Comparison of ENCODE assay signal across 29 cellular contexts in the genomic region with DNA sequence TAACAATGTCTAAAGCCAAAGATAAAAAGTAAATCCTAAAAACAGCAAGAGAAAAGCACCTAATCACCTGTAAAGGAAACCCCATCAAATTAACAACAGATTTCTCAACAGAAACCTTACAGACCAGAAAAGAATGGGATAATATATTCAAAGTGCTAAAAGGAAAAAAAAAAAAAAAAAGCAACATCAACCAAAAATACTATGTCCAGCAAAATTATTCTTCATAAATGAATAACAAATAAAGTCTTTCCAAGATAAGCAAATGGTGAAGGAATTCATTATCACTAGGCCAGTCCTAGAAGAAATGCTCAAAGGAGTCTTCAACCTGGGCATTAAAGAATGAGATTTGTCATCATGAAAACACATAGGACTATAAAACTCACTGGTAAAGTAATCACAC.
"Had no signal": no experiment of that assay in that cellular context is flagged by ENCODE, and none has a peak within 500 bp of the region (broad histone marks: within the 10 kb centered on the region; RNA-seq: fewer than 3 reads in every experiment).

No MANE protein-coding gene starts in this region.

- H3K4me1 ChIP-seq: adrenal gland, ascending aorta, body of pancreas, breast epithelium had no signal

- H3K27ac ChIP-seq: adrenal gland, ascending aorta, body of pancreas, brain microvascular endothelial cell, breast epithelium, cardiac muscle cell had no signal

- DNase-seq: activated effector memory CD4-positive, alpha-beta T cell treated with anti-CD3 and anti-CD28 coated beads, Interleukin-2, amount 50 U/mL, for 16 hours; activated effector memory CD4-positive, alpha-beta T cell treated with Interleukin-2 at 50 U/mL for 16 hours; activated gamma-delta T cell; activated gamma-delta T cell treated with Interleukin-2 at 50 U/mL for 16 hours; activated naive CD4-positive, alpha-beta T cell; activated naive CD4-positive, alpha-beta T cell treated with anti-CD3 and anti-CD28 coated beads for 36 hours; activated naive CD4-positive, alpha-beta T cell treated with anti-CD3 and anti-CD28 coated beads, Interleukin-2, amount 10 ng/mL, durations not matched to agents 7 days and 5 days; activated naive CD4-positive, alpha-beta T cell treated with anti-CD3 and anti-CD28 coated beads, Interleukin-2, amount 50 U/mL, for 16 hours; activated naive CD4-positive, alpha-beta T cell treated with Interleukin-2 at 50 U/mL for 16 hours; activated naive CD8-positive, alpha-beta T cell treated with anti-CD3 and anti-CD28 coated beads for 36 hours; activated naive CD8-positive, alpha-beta T cell treated with anti-CD3 and anti-CD28 coated beads, Interleukin-2, amount 10 ng/mL, durations not matched to agents 7 days and 5 days; activated naive CD8-positive, alpha-beta T cell treated with anti-CD3 and anti-CD28 coated beads, Interleukin-2, amount 50 U/mL, for 24 hours; activated T-cell treated with anti-CD3 and anti-CD28 coated beads, Interleukin-2, amount 50 U/mL, for 24 hours; activated T-cell treated with anti-CD3 and anti-CD28 coated beads, Interleukin-2, amount 50 U/mL, for 4 hours; activated T-cell treated with anti-CD3 and anti-CD28 coated beads, Interleukin-2, amount 50 U/mL, for 48 hours; activated T-cell treated with anti-CD3 and anti-CD28 coated beads, Interleukin-2, amount 50 U/mL, for 72 hours; adrenal gland; amniotic stem cell; amygdala; anterior cingulate cortex; aorta; body of pancreas; brain microvascular endothelial cell; caudate nucleus; central memory CD4-positive, alpha-beta T cell; cerebellar nuclear complex had no signal

- H3K4me3 ChIP-seq: adrenal gland, ascending aorta, body of pancreas, breast epithelium, cardiac muscle cell had no signal

- H3K36me3 ChIP-seq: adrenal gland, ascending aorta, brain microvascular endothelial cell, breast epithelium, cardiac muscle cell had no signal
